ENCODE assay signal across 8 cellular contexts in genomic region chr1:226990133-226990716, GRCh38. TPM values are rescaled to one million over a fixed set of nuclear protein-coding genes. Genes with fewer than 3 reads are reported as not detected.
DNase-seq lines count a peak whose midpoint lies in the region; ATAC-seq, FAIRE-seq and TF ChIP-seq lines count a peak whose summit lies in the region.

No MANE protein-coding gene starts in this region.

- H3K4me1 ChIP-seq in endothelial cell of umbilical vein (ENCODE audit: control insufficient read depth, extremely low read depth, insufficient read depth, low read length): peaks cover 23% of the 10 kb centered on the region

- ATAC-seq in Right ventricle myocardium inferior (no peak), GM21528 (IDR thresholded peaks at IDR 0.05; ENCODE audit: low FRiP score, unreplicated experiment) (no peak)
- ATAC-seq in activated CD4-positive, CD25-positive, alpha-beta regulatory T cell treated with anti-CD3 and anti-CD28 coated beads, Interleukin-2, amount 50 U/mL, for 24 hours: peak; percentile 95 to 98

- H4K20me1 ChIP-seq in endothelial cell of umbilical vein (replicated peaks; ENCODE audit: control insufficient read depth, extremely low read depth, insufficient read depth, low read length): no peaks in the 10 kb centered on the region

- no peak overlapping the region for H3K4me3 ChIP-seq in endothelial cell of umbilical vein (replicated peaks in 1 of 3; ENCODE audit: insufficient read depth in 1 of 3, low read depth in 1 of 3, low read length in 3 of 3)

- dilution Hi-C loops in endothelial cell of umbilical vein (cut with MboI; ENCODE audit: extremely low pct_ligation_motif_present, low sequenced_read_pairs): no loop called here

- peaks cover 5 to 29% of the 10 kb centered on the region in 2 experiments for H3K36me3 ChIP-seq in endothelial cell of umbilical vein (ENCODE audit: control insufficient read depth in 2 of 2, extremely low read depth in 1 of 2, insufficient read depth in 2 of 2, low read length in 2 of 2)

- no peak for TF ChIP-seq POLR2A in endothelial cell of umbilical vein (IDR thresholded peaks at IDR 0.05; ENCODE audit: low read depth, low read length)

- no peak overlapping the region for H2AFZ ChIP-seq in endothelial cell of umbilical vein (ENCODE audit: low read depth, low read length)

- peak; percentile 86 for FAIRE-seq in endothelial cell of umbilical vein (lab: Jason Lieb, UNC)

- no peaks in the 10 kb centered on the region for H3K27me3 ChIP-seq in endothelial cell of umbilical vein (ENCODE audit: control insufficient read depth in 2 of 2, insufficient read depth in 2 of 2, low read length in 2 of 2)

- H3K27ac ChIP-seq in endothelial cell of umbilical vein (ENCODE audit: insufficient read depth, low read depth, low read length): peak overlapping the region; percentile 23

- no peak overlapping the region for H3K9ac ChIP-seq in endothelial cell of umbilical vein (replicated peaks; ENCODE audit: extremely low read depth, insufficient read depth, low read length)

- peak overlapping the region; percentile 40 for H3K4me2 ChIP-seq in endothelial cell of umbilical vein (ENCODE audit: insufficient read depth, low read length)

- H3K79me2 ChIP-seq in endothelial cell of umbilical vein (ENCODE audit: control insufficient read depth, insufficient read depth, low read length): no peaks in the 10 kb centered on the region

- TF ChIP-seq CTCF in endothelial cell of umbilical vein (IDR thresholded peaks at IDR 0.05; ENCODE audit: extremely low read depth in 1 of 2, insufficient read depth in 1 of 2, low read depth in 1 of 2, low read length in 2 of 2): no peak

- BruUV-seq in endothelial cell of umbilical vein (replicated peaks; lab: Mats Ljungman, UMichigan): no TSS peak

- POLR2A ChIA-PET in endothelial cell of umbilical vein (lab: Charles Lee): interaction anchor here (0.6 kb wide), 1 partner anchor 1417 kb away, joined by 6 read pairs; the partner anchor contains the start of gene TRIM11

- no peaks in the 10 kb centered on the region for H3K9me3 ChIP-seq in endothelial cell of umbilical vein (replicated peaks; ENCODE audit: control insufficient read depth, insufficient read depth, low read length)

- CTCF ChIA-PET in endothelial cell of umbilical vein (lab: Charles Lee): interaction anchor here (2.0 to 2.3 kb wide), 2 partner anchors 78 to 364 kb away, joined by 4 to 8 read pairs; no protein-coding TSS in a partner anchor

- H3K9me1 ChIP-seq in endothelial cell of umbilical vein (replicated peaks; ENCODE audit: control insufficient read depth, extremely low read depth, insufficient read depth, low read length): no peaks in the 10 kb centered on the region

- peak; percentile 61 for DNase-seq in Right ventricle myocardium inferior (ENCODE audit: missing footprints)
- DNase-seq in cardiac septum (ENCODE audit: low spot score): no peak
- DNase-seq in endothelial cell of umbilical vein (ENCODE audit: low read depth, low spot score): peak; percentile 73
- peak; percentile 37 to 55 (median 49) for DNase-seq in stimulated activated CD4-positive, alpha-beta T cell treated with anti-CD3 and anti-CD28 coated beads, Interleukin-12 subunit alpha, Interleukin-12 subunit beta, amount 100 ng/mL, for 48 hours (ENCODE audit: low read depth in 2 of 3, low spot score in 1 of 3)
- DNase-seq in occipital lobe (lab: John Stamatoyannopoulos, UW): no peak
- DNase-seq in AG08396 (ENCODE audit: low spot score): no peak

- intact Hi-C loops in Right ventricle myocardium inferior (cut with DNase I) (no loop called here), cardiac septum (cut with DNase I) (no loop called here), endothelial cell of umbilical vein (cut with micrococcal nuclease) (loop anchor here (5.0 kb wide), 1 partner anchor 327 kb away; the partner anchor contains the start of gene CDC42BPA)

TF ChIP-seq in endothelial cell of umbilical vein, 7 proteins besides CTCF, POLR2A, EP300 and RAD21:
- TF ChIP-seq, protein P1, sequence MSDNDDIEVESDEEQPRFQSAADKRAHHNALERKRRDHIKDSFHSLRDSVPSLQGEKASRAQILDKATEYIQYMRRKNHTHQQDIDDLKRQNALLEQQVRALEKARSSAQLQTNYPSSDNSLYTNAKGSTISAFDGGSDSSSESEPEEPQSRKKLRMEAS (IDR thresholded peaks at IDR 0.05; ENCODE audit: insufficient read depth, insufficient read length): no peak
- no peak for TF ChIP-seq EZH2 (IDR thresholded peaks at IDR 0.05; ENCODE audit: borderline replicate concordance, low read depth, low read length, severe bottlenecking)
- no peak for TF ChIP-seq MYC (IDR thresholded peaks at IDR 0.05; ENCODE audit: low read depth, low read length)
- peak; percentile 83 for TF ChIP-seq GATA2 (IDR thresholded peaks at IDR 0.05; ENCODE audit: insufficient read depth, insufficient read length, low read depth, low read length)
- peak; percentile 46 for TF ChIP-seq POLR2AphosphoS5 (IDR thresholded peaks at IDR 0.05; ENCODE audit: insufficient read depth, low read depth, low read length)
- TF ChIP-seq FOS (IDR thresholded peaks at IDR 0.05; ENCODE audit: borderline replicate concordance, insufficient read depth, low read length): peak; percentile 56
- TF ChIP-seq JUN (IDR thresholded peaks at IDR 0.05; ENCODE audit: borderline replicate concordance, insufficient read depth, insufficient read length, low read depth): no peak

RNA-seq across cellular contexts. Expression of gene COQ8A, which starts 50.1 kb away (rescaled TPM):
- 412 TPM for total RNA-seq in Right ventricle myocardium inferior
- 168 TPM for total RNA-seq in cardiac septum
- total RNA-seq in endothelial cell of umbilical vein: 7.3 and 9.4 TPM in 2 replicates
- 5.7 and 6.8 TPM in 2 replicates for polyA plus RNA-seq in endothelial cell of umbilical vein
- polyA plus RNA-seq in endothelial cell of umbilical vein (2011; cell fraction: cytosol; rRNA removed): 4.5 and 5.3 TPM in 2 replicates
- polyA plus RNA-seq in endothelial cell of umbilical vein (2011; cell fraction: nucleus; rRNA removed): 14.8 and 14.9 TPM in 2 replicates
- polyA plus RNA-seq in endothelial cell of umbilical vein (2012): 4.5 and 6.5 TPM in 2 replicates
- polyA minus RNA-seq in endothelial cell of umbilical vein: 5.6 and 6.3 TPM in 2 replicates
- 11.8 TPM for polyA minus RNA-seq in endothelial cell of umbilical vein (2011; cell fraction: cytosol; rRNA and poly(A)+ RNA removed)
- polyA minus RNA-seq in endothelial cell of umbilical vein (2011; cell fraction: nucleus; rRNA and poly(A)+ RNA removed): 3.5 and 4.9 TPM in 2 replicates
- total RNA-seq in occipital lobe: 18.2 TPM

Comparison
In these comparisons a context has a peak if more than half of its experiments do, and no peak if none do; other contexts are left out.
1. DNase-seq: peak in Right ventricle myocardium inferior (single experiment), endothelial cell of umbilical vein (single experiment) and stimulated activated CD4-positive, alpha-beta T cell treated with anti-CD3 and anti-CD28 coated beads, Interleukin-12 subunit alpha, Interleukin-12 subunit beta, amount 100 ng/mL, for 48 hours (3 of 3); none in cardiac septum (single experiment), occipital lobe (single experiment) and AG08396 (single experiment).
2. ATAC-seq: peak in activated CD4-positive, CD25-positive, alpha-beta regulatory T cell treated with anti-CD3 and anti-CD28 coated beads, Interleukin-2, amount 50 U/mL, for 24 hours (2 of 2); none in Right ventricle myocardium inferior (single experiment) and GM21528 (single experiment).